7 cellular contexts compared by ENCODE assay signal in the genomic region with DNA sequence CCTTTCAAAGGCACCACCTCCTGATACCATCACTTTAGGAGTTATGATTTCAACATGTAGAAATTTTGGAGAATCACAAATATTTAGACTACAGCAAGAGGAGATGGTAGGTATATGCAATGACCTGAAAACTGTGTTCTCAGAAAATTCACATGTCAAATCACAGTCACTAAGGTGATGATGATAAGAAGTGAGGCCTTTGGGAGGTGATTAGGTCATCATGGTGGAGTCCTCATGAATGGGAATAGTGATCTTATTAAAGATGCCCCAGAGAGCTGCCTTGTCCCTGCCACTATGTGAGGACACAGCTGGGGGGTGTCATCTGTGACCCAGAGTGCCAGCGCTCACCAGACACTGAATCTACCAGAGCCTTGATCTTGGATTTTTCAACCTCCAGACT.
"Had no signal": no experiment of that assay in that cellular context is flagged by ENCODE, and none has a peak within 500 bp of the region (broad histone marks: within the 10 kb centered on the region; RNA-seq: fewer than 3 reads in every experiment).

No MANE protein-coding gene starts in this region.

- FAIRE-seq: HTR-8/SVneo, K562 had no signal

- H3K27ac ChIP-seq: HL-60, KMS-11 had no signal

- DNase-seq: IMR-90, KBM-7, KG1 had no signal

- ATAC-seq: K562 had no signal

- H3K4me3 ChIP-seq: K562 had no signal

- H3K9ac ChIP-seq: KMS-11 had no signal

- H3K4me2 ChIP-seq: KMS-11 had no signal
